Comparison of ENCODE assay signal across 8 cellular contexts in the genomic region with DNA sequence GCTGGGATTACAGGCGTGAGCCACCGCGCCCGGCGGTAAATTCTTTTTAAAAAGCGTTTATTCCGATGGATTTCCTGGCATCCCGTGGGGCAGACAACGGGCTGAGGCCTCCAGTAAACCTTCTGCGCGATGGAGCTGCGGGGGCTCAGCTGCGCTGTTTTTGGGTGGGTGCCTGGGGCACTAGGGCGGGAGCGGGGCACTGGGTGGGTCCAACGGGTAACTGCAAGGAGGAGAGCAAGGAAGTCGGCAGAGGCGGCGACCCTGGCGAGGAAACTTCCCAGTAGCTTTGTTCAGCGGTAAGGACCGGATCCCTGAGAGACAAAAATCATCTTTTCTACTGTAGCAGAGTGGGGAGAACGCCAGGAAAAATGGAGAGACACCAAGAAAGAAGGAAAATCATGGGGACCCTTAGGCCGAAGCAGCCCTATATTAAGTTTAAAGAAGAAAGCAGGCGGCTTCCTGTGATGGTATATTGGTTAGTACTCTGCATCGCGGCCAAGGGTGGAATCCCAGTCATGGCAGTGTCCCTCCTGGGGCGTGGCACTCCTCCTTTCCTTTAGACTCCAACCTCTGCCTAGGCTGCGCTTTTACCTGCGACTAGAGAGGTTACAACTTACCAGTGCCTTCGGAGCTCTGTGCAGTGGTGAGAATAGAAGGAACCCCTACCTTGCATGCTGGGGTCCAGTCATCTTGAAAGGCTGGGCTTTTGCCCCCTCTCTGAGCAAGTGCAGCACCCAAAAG.
DNase-seq lines count a peak whose midpoint lies in the region; ATAC-seq and TF ChIP-seq lines count a peak whose summit lies in the region.
"Not testable (repeated sequence)": the region's sequence is repeated elsewhere in the genome, so short reads cannot be mapped to it uniquely, and the experiment has no call there.

No MANE protein-coding gene starts in this region.

- not testable (repeated sequence) for H3K36me3 ChIP-seq in ACC112 (ENCODE audit: insufficient read depth, low read length); GM23338 (ENCODE audit: insufficient read depth); left ventricle myocardium inferior

- H3K36me3 Mint-ChIP-seq in GM23338 (ENCODE audit: low read depth); T-helper 1 cell treated with Interleukin-12 subunit alpha and Interleukin-12 subunit beta and Interleukin-4 antibody, amounts not matched to agents 30 μg/mL and 1 μg/mL, for 36 hours (ENCODE audit: low read depth); activated CD8-positive, alpha-beta T cell treated with anti-CD3 and anti-CD28 coated beads for 36 hours (ENCODE audit: low read depth); activated T-helper 17 cell treated with anti-CD3 and anti-CD28 coated beads, Interleukin-2, amount 50 U/mL, for 72 hours (ENCODE audit: low read depth); activated naive CD8-positive, alpha-beta T cell treated with anti-CD3 and anti-CD28 coated beads, Interleukin-2, amount 50 U/mL, for 24 hours (ENCODE audit: low read depth); stimulated activated effector memory CD8-positive, alpha-beta T cell treated with anti-CD3 and anti-CD28 coated beads, Interleukin-12 subunit alpha, Interleukin-12 subunit beta, amount 100 ng/mL, for 72 hours: not testable (repeated sequence)

- H4K20me1 ChIP-seq in GM23338 (replicated peaks; ENCODE audit: insufficient read depth) = not testable (repeated sequence)

- not testable (repeated sequence) for H3K79me2 ChIP-seq in ACC112 (ENCODE audit: control insufficient read depth, insufficient read depth, low read length, unreplicated experiment); GM23338 (replicated peaks; ENCODE audit: insufficient read depth)

- H3K9me3 Mint-ChIP-seq in GM23338; T-helper 1 cell treated with Interleukin-12 subunit alpha and Interleukin-12 subunit beta and Interleukin-4 antibody, amounts not matched to agents 30 μg/mL and 1 μg/mL, for 36 hours; activated CD8-positive, alpha-beta T cell treated with anti-CD3 and anti-CD28 coated beads for 36 hours; activated T-helper 17 cell treated with anti-CD3 and anti-CD28 coated beads, Interleukin-2, amount 50 U/mL, for 72 hours; activated naive CD8-positive, alpha-beta T cell treated with anti-CD3 and anti-CD28 coated beads, Interleukin-2, amount 50 U/mL, for 24 hours; stimulated activated effector memory CD8-positive, alpha-beta T cell treated with anti-CD3 and anti-CD28 coated beads, Interleukin-12 subunit alpha, Interleukin-12 subunit beta, amount 100 ng/mL, for 72 hours: not testable (repeated sequence)

- H3F3A ChIP-seq in GM23338 (replicated peaks; ENCODE audit: low read depth) = not testable (repeated sequence)

- CTCF ChIA-PET in activated CD8-positive, alpha-beta T cell treated with anti-CD3 and anti-CD28 coated beads for 36 hours (lab: Charles Lee) = not testable (repeated sequence)

- H3K4me3 ChIP-seq in ACC112 (ENCODE audit: low read depth, low read length) = peak overlapping the region; percentile 74; the same call in 1 of the 2 replicates
- not testable (repeated sequence) for H3K4me3 ChIP-seq in GM23338
- H3K4me3 ChIP-seq in left ventricle myocardium inferior = peak overlapping the region; percentile 51

- POLR2A ChIA-PET in activated CD8-positive, alpha-beta T cell treated with anti-CD3 and anti-CD28 coated beads for 36 hours (lab: Charles Lee) = not testable (repeated sequence)

- not testable (repeated sequence) for H3K9me2 ChIP-seq in GM23338 (ENCODE audit: insufficient read depth)

- not testable (repeated sequence) for H3K9me3 ChIP-seq in left ventricle myocardium inferior (replicated peaks)

- H3K27me3 Mint-ChIP-seq in GM23338 (ENCODE audit: insufficient read depth, low read depth, poor library complexity); activated CD8-positive, alpha-beta T cell treated with anti-CD3 and anti-CD28 coated beads for 36 hours; activated T-helper 17 cell treated with anti-CD3 and anti-CD28 coated beads, Interleukin-2, amount 50 U/mL, for 72 hours: not testable (repeated sequence)
- H3K27me3 Mint-ChIP-seq in T-helper 1 cell treated with Interleukin-12 subunit alpha and Interleukin-12 subunit beta and Interleukin-4 antibody, amounts not matched to agents 30 μg/mL and 1 μg/mL, for 36 hours (ENCODE audit: low read depth) = peaks cover 17% of the 10 kb centered on the region
- H3K27me3 Mint-ChIP-seq in activated naive CD8-positive, alpha-beta T cell treated with anti-CD3 and anti-CD28 coated beads, Interleukin-2, amount 50 U/mL, for 24 hours = peaks cover 10% of the 10 kb centered on the region

- H2AFZ ChIP-seq in ACC112 (ENCODE audit: low read length, unreplicated experiment); GM23338: not testable (repeated sequence)

- peak; percentile 74 for ATAC-seq in GM23338
- ATAC-seq in activated CD8-positive, alpha-beta T cell treated with anti-CD3 and anti-CD28 coated beads for 36 hours = peak; percentile 23
- peak; percentile 24 for ATAC-seq in activated T-helper 17 cell treated with anti-CD3 and anti-CD28 coated beads, Interleukin-2, amount 50 U/mL, for 72 hours (replicated peaks)
- peak; percentile 12 for ATAC-seq in activated naive CD8-positive, alpha-beta T cell treated with anti-CD3 and anti-CD28 coated beads, Interleukin-2, amount 50 U/mL, for 24 hours
- peak; percentile 24 for ATAC-seq in stimulated activated effector memory CD8-positive, alpha-beta T cell treated with anti-CD3 and anti-CD28 coated beads, Interleukin-12 subunit alpha, Interleukin-12 subunit beta, amount 100 ng/mL, for 72 hours

- not testable (repeated sequence) for H3K4me1 Mint-ChIP-seq in GM23338; T-helper 1 cell treated with Interleukin-12 subunit alpha and Interleukin-12 subunit beta and Interleukin-4 antibody, amounts not matched to agents 30 μg/mL and 1 μg/mL, for 36 hours (ENCODE audit: low read depth); activated CD8-positive, alpha-beta T cell treated with anti-CD3 and anti-CD28 coated beads for 36 hours (ENCODE audit: low read depth); activated T-helper 17 cell treated with anti-CD3 and anti-CD28 coated beads, Interleukin-2, amount 50 U/mL, for 72 hours; activated naive CD8-positive, alpha-beta T cell treated with anti-CD3 and anti-CD28 coated beads, Interleukin-2, amount 50 U/mL, for 24 hours; stimulated activated effector memory CD8-positive, alpha-beta T cell treated with anti-CD3 and anti-CD28 coated beads, Interleukin-12 subunit alpha, Interleukin-12 subunit beta, amount 100 ng/mL, for 72 hours

- H3K27ac Mint-ChIP-seq in GM23338; T-helper 1 cell treated with Interleukin-12 subunit alpha and Interleukin-12 subunit beta and Interleukin-4 antibody, amounts not matched to agents 30 μg/mL and 1 μg/mL, for 36 hours; activated CD8-positive, alpha-beta T cell treated with anti-CD3 and anti-CD28 coated beads for 36 hours; activated T-helper 17 cell treated with anti-CD3 and anti-CD28 coated beads, Interleukin-2, amount 50 U/mL, for 72 hours; activated naive CD8-positive, alpha-beta T cell treated with anti-CD3 and anti-CD28 coated beads, Interleukin-2, amount 50 U/mL, for 24 hours; stimulated activated effector memory CD8-positive, alpha-beta T cell treated with anti-CD3 and anti-CD28 coated beads, Interleukin-12 subunit alpha, Interleukin-12 subunit beta, amount 100 ng/mL, for 72 hours: not testable (repeated sequence)

- not testable (repeated sequence) for H3K4me2 ChIP-seq in GM23338

- intact Hi-C loops in activated CD8-positive, alpha-beta T cell treated with anti-CD3 and anti-CD28 coated beads for 36 hours (cut with micrococcal nuclease); left ventricle myocardium inferior (cut with micrococcal nuclease): not testable (repeated sequence)

- not testable (repeated sequence) for H3K4me3 Mint-ChIP-seq in GM23338; activated naive CD8-positive, alpha-beta T cell treated with anti-CD3 and anti-CD28 coated beads, Interleukin-2, amount 50 U/mL, for 24 hours
- peak overlapping the region; percentile 66 for H3K4me3 Mint-ChIP-seq in T-helper 1 cell treated with Interleukin-12 subunit alpha and Interleukin-12 subunit beta and Interleukin-4 antibody, amounts not matched to agents 30 μg/mL and 1 μg/mL, for 36 hours
- peak overlapping the region; percentile 32 for H3K4me3 Mint-ChIP-seq in activated CD8-positive, alpha-beta T cell treated with anti-CD3 and anti-CD28 coated beads for 36 hours
- H3K4me3 Mint-ChIP-seq in activated T-helper 17 cell treated with anti-CD3 and anti-CD28 coated beads, Interleukin-2, amount 50 U/mL, for 72 hours = peak overlapping the region; percentile 59
- H3K4me3 Mint-ChIP-seq in stimulated activated effector memory CD8-positive, alpha-beta T cell treated with anti-CD3 and anti-CD28 coated beads, Interleukin-12 subunit alpha, Interleukin-12 subunit beta, amount 100 ng/mL, for 72 hours = peak overlapping the region; percentile 55

- not testable (repeated sequence) for H3K4me1 ChIP-seq in ACC112 (ENCODE audit: control insufficient read depth, insufficient read depth, low read length, unreplicated experiment); GM23338 (ENCODE audit: insufficient read depth); left ventricle myocardium inferior

- not testable (repeated sequence) for DNase-seq in GM23338 (ENCODE audit: low spot score); activated CD8-positive, alpha-beta T cell treated with anti-CD3 and anti-CD28 coated beads for 36 hours; activated naive CD8-positive, alpha-beta T cell treated with anti-CD3 and anti-CD28 coated beads, Interleukin-2, amount 50 U/mL, for 24 hours; left ventricle myocardium inferior; stimulated activated effector memory CD8-positive, alpha-beta T cell treated with anti-CD3 and anti-CD28 coated beads, Interleukin-12 subunit alpha, Interleukin-12 subunit beta, amount 100 ng/mL, for 72 hours (ENCODE audit: low spot score in 2 of 2)

- not testable (repeated sequence) for H3K27ac ChIP-seq in ACC112 (ENCODE audit: low read depth, low read length); GM23338 (ENCODE audit: low read depth); left ventricle myocardium inferior (replicated peaks)

- H3K27me3 ChIP-seq in ACC112 (ENCODE audit: insufficient read depth, low read length) = not testable (repeated sequence)
- H3K27me3 ChIP-seq in GM23338 (ENCODE audit: insufficient read depth) (peaks cover 36% of the 10 kb centered on the region), left ventricle myocardium inferior (ENCODE audit: low read depth) (peaks cover 30% of the 10 kb centered on the region)

- not testable (repeated sequence) for TF ChIP-seq CTCF in GM23338 (conservative IDR thresholded peaks at IDR 0.05; ENCODE audit: low read depth in 2 of 2); activated CD8-positive, alpha-beta T cell treated with anti-CD3 and anti-CD28 coated beads for 36 hours (IDR thresholded peaks at IDR 0.05); left ventricle myocardium inferior (IDR thresholded peaks at IDR 0.05; ENCODE audit: borderline replicate concordance)

Comparison
In these comparisons a context has a peak if more than half of its experiments do, and no peak if none do; other contexts are left out.
1. ATAC-seq: peak in every context shown above with its lines; median percentile 74 in GM23338; 24 in activated T-helper 17 cell treated with anti-CD3 and anti-CD28 coated beads, Interleukin-2, amount 50 U/mL, for 72 hours; 24 in stimulated activated effector memory CD8-positive, alpha-beta T cell treated with anti-CD3 and anti-CD28 coated beads, Interleukin-12 subunit alpha, Interleukin-12 subunit beta, amount 100 ng/mL, for 72 hours; 23 in activated CD8-positive, alpha-beta T cell treated with anti-CD3 and anti-CD28 coated beads for 36 hours; 12 in activated naive CD8-positive, alpha-beta T cell treated with anti-CD3 and anti-CD28 coated beads, Interleukin-2, amount 50 U/mL, for 24 hours.